ENCODE assay signal across 9 cellular contexts in genomic region chr4:37706032-37706431, GRCh38.
"Had no signal": no experiment of that assay in that cellular context is flagged by ENCODE, and none has a peak within 500 bp of the region (broad histone marks: within the 10 kb centered on the region; RNA-seq: fewer than 3 reads in every experiment).

No MANE protein-coding gene starts in this region.

- H3K9me3 Mint-ChIP-seq: GM23338, H9, HFFc6 had no signal

- H3K9ac ChIP-seq: GM23248 had no signal

- H2AFZ ChIP-seq: GM23248, GM23338 had no signal

- H3K4me1 Mint-ChIP-seq: GM23338, H9 had no signal

- H3K27ac ChIP-seq: GM23248 had no signal

- H3K4me3 Mint-ChIP-seq: GM23338, H9, HFFc6 had no signal

- H3K4me1 ChIP-seq: HAP-1 had no signal

- H3K9me3 ChIP-seq: HAP-1 had no signal

- H3K4me3 ChIP-seq: GM23248, GM23338, HAP-1 had no signal

- H3K36me3 ChIP-seq: HAP-1 had no signal

- ATAC-seq: GM23338, HCT116 had no signal

- H3K27ac Mint-ChIP-seq: GM23338, H9, HFFc6 had no signal

- DNase-seq: GM23248, GOT3, H7, H9, HCEC 1CT, HFFc6 had no signal

- H3K4me2 ChIP-seq: GM23338 had no signal
